Comparison of ENCODE assay signal across 1 cellular context in the genomic region with DNA sequence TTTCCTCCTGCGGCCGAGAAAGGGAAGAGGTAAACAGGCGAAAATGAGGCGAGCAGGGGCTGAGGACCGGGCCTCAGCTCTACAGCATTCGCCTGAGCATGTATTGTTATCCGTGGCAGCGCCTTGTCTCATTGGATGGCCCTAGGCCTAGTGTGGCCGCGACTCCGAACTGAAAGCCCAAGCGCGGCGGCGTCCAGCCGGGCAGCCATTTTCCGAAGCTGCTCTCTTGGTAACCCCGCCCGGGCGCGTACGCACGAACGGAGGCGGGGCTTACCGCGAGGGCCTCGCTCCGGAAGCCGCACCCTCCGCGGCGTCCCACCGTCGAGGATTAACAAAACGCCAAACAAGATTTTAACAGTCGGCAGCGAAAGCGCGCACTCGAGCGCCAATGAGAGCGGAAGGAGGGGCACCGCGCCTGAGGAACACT.
TF ChIP-seq lines count a peak whose summit lies in the region.

No MANE protein-coding gene starts in this region.

TF ChIP-seq in HEK293, 187 proteins besides CTCF, POLR2A, EP300 and RAD21 (continued from another document and continues in another):
- TF ChIP-seq, protein P1, sequence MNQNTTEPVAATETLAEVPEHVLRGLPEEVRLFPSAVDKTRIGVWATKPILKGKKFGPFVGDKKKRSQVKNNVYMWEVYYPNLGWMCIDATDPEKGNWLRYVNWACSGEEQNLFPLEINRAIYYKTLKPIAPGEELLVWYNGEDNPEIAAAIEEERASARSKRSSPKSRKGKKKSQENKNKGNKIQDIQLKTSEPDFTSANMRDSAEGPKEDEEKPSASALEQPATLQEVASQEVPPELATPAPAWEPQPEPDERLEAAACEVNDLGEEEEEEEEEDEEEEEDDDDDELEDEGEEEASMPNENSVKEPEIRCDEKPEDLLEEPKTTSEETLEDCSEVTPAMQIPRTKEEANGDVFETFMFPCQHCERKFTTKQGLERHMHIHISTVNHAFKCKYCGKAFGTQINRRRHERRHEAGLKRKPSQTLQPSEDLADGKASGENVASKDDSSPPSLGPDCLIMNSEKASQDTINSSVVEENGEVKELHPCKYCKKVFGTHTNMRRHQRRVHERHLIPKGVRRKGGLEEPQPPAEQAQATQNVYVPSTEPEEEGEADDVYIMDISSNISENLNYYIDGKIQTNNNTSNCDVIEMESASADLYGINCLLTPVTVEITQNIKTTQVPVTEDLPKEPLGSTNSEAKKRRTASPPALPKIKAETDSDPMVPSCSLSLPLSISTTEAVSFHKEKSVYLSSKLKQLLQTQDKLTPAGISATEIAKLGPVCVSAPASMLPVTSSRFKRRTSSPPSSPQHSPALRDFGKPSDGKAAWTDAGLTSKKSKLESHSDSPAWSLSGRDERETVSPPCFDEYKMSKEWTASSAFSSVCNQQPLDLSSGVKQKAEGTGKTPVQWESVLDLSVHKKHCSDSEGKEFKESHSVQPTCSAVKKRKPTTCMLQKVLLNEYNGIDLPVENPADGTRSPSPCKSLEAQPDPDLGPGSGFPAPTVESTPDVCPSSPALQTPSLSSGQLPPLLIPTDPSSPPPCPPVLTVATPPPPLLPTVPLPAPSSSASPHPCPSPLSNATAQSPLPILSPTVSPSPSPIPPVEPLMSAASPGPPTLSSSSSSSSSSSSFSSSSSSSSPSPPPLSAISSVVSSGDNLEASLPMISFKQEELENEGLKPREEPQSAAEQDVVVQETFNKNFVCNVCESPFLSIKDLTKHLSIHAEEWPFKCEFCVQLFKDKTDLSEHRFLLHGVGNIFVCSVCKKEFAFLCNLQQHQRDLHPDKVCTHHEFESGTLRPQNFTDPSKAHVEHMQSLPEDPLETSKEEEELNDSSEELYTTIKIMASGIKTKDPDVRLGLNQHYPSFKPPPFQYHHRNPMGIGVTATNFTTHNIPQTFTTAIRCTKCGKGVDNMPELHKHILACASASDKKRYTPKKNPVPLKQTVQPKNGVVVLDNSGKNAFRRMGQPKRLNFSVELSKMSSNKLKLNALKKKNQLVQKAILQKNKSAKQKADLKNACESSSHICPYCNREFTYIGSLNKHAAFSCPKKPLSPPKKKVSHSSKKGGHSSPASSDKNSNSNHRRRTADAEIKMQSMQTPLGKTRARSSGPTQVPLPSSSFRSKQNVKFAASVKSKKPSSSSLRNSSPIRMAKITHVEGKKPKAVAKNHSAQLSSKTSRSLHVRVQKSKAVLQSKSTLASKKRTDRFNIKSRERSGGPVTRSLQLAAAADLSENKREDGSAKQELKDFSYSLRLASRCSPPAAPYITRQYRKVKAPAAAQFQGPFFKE (tag by site-specific recombination; IDR thresholded peaks at IDR 0.05; ENCODE audit: borderline replicate concordance), result no peak
- TF ChIP-seq YY1 (tag by site-specific recombination; IDR thresholded peaks at IDR 0.05), result peak; percentile 96
- no peak for TF ChIP-seq ZBTB1 (tag by site-specific recombination; IDR thresholded peaks at IDR 0.05)
- no peak for TF ChIP-seq GLI2 (tag by site-specific recombination; IDR thresholded peaks at IDR 0.05; ENCODE audit: borderline replicate concordance, low read depth)
- TF ChIP-seq ZNF19 (tag by site-specific recombination; IDR thresholded peaks at IDR 0.05; ENCODE audit: low read depth), result no peak
- TF ChIP-seq ZBTB8A (tag by site-specific recombination; IDR thresholded peaks at IDR 0.05), result no peak
- TF ChIP-seq, protein P2, sequence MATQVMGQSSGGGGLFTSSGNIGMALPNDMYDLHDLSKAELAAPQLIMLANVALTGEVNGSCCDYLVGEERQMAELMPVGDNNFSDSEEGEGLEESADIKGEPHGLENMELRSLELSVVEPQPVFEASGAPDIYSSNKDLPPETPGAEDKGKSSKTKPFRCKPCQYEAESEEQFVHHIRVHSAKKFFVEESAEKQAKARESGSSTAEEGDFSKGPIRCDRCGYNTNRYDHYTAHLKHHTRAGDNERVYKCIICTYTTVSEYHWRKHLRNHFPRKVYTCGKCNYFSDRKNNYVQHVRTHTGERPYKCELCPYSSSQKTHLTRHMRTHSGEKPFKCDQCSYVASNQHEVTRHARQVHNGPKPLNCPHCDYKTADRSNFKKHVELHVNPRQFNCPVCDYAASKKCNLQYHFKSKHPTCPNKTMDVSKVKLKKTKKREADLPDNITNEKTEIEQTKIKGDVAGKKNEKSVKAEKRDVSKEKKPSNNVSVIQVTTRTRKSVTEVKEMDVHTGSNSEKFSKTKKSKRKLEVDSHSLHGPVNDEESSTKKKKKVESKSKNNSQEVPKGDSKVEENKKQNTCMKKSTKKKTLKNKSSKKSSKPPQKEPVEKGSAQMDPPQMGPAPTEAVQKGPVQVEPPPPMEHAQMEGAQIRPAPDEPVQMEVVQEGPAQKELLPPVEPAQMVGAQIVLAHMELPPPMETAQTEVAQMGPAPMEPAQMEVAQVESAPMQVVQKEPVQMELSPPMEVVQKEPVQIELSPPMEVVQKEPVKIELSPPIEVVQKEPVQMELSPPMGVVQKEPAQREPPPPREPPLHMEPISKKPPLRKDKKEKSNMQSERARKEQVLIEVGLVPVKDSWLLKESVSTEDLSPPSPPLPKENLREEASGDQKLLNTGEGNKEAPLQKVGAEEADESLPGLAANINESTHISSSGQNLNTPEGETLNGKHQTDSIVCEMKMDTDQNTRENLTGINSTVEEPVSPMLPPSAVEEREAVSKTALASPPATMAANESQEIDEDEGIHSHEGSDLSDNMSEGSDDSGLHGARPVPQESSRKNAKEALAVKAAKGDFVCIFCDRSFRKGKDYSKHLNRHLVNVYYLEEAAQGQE (tag by site-specific recombination; IDR thresholded peaks at IDR 0.05), result peak; percentile 59
- no peak for TF ChIP-seq BCL11A (tag by site-specific recombination; IDR thresholded peaks at IDR 0.05; ENCODE audit: low read depth)
- no peak for TF ChIP-seq ZFP3 (tag by site-specific recombination; IDR thresholded peaks at IDR 0.05; ENCODE audit: low read depth)
- TF ChIP-seq ZNF549 (tag by site-specific recombination; IDR thresholded peaks at IDR 0.05), result no peak
- TF ChIP-seq ZNF629 (tag by site-specific recombination; IDR thresholded peaks at IDR 0.05), result no peak
- no peak for TF ChIP-seq ZNF366 (tag by site-specific recombination; conservative IDR thresholded peaks at IDR 0.05)
- no peak for TF ChIP-seq ZNF571 (tag by site-specific recombination; IDR thresholded peaks at IDR 0.05)
- TF ChIP-seq ZNF776 (tag by site-specific recombination; IDR thresholded peaks at IDR 0.05; ENCODE audit: borderline replicate concordance), result no peak
- no peak for TF ChIP-seq HOXA7 (CRISPR knock-in tag; IDR thresholded peaks at IDR 0.05; ENCODE audit: borderline replicate concordance)
- TF ChIP-seq ZNF37A (tag by site-specific recombination; IDR thresholded peaks at IDR 0.05), result no peak
- no peak for TF ChIP-seq RBAK (tag by site-specific recombination; IDR thresholded peaks at IDR 0.05)
- TF ChIP-seq ZNF175 (tag by site-specific recombination; IDR thresholded peaks at IDR 0.05), result no peak
- TF ChIP-seq ZNF510 (tag by site-specific recombination; IDR thresholded peaks at IDR 0.05; ENCODE audit: insufficient replicate concordance), result no peak
- peak; percentile 72; the same call in 1 of the 2 replicates for TF ChIP-seq YY2 (tag by site-specific recombination; IDR thresholded peaks at IDR 0.05)
- TF ChIP-seq, protein P3, sequence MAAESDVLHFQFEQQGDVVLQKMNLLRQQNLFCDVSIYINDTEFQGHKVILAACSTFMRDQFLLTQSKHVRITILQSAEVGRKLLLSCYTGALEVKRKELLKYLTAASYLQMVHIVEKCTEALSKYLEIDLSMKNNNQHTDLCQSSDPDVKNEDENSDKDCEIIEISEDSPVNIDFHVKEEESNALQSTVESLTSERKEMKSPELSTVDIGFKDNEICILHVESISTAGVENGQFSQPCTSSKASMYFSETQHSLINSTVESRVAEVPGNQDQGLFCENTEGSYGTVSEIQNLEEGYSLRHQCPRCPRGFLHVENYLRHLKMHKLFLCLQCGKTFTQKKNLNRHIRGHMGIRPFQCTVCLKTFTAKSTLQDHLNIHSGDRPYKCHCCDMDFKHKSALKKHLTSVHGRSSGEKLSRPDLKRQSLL (tag by site-specific recombination; IDR thresholded peaks at IDR 0.05), result no peak
- TF ChIP-seq, protein P4, sequence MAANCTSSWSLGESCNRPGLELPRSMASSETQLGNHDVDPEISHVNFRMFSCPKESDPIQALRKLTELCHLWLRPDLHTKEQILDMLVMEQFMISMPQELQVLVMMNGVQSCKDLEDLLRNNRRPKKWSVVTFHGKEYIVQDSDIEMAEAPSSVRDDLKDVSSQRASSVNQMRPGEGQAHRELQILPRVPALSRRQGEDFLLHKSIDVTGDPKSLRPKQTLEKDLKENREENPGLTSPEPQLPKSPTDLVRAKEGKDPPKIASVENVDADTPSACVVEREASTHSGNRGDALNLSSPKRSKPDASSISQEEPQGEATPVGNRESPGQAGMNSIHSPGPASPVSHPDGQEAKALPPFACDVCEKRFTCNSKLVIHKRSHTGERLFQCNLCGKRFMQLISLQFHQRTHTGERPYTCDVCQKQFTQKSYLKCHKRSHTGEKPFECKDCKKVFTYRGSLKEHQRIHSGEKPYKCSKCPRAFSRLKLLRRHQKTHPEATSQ (tag by site-specific recombination; IDR thresholded peaks at IDR 0.05), result no peak
- TF ChIP-seq ZNF645 (tag by site-specific recombination; IDR thresholded peaks at IDR 0.05), result no peak
- peak; percentile 53; the same call in 1 of the 2 replicates for TF ChIP-seq ZBTB20 (tag by site-specific recombination; IDR thresholded peaks at IDR 0.05)
- TF ChIP-seq, protein P5, sequence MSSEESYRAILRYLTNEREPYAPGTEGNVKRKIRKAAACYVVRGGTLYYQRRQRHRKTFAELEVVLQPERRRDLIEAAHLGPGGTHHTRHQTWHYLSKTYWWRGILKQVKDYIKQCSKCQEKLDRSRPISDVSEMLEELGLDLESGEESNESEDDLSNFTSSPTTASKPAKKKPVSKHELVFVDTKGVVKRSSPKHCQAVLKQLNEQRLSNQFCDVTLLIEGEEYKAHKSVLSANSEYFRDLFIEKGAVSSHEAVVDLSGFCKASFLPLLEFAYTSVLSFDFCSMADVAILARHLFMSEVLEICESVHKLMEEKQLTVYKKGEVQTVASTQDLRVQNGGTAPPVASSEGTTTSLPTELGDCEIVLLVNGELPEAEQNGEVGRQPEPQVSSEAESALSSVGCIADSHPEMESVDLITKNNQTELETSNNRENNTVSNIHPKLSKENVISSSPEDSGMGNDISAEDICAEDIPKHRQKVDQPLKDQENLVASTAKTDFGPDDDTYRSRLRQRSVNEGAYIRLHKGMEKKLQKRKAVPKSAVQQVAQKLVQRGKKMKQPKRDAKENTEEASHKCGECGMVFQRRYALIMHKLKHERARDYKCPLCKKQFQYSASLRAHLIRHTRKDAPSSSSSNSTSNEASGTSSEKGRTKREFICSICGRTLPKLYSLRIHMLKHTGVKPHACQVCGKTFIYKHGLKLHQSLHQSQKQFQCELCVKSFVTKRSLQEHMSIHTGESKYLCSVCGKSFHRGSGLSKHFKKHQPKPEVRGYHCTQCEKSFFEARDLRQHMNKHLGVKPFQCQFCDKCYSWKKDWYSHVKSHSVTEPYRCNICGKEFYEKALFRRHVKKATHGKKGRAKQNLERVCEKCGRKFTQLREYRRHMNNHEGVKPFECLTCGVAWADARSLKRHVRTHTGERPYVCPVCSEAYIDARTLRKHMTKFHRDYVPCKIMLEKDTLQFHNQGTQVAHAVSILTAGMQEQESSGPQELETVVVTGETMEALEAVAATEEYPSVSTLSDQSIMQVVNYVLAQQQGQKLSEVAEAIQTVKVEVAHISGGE (tag by site-specific recombination; conservative IDR thresholded peaks at IDR 0.05; ENCODE audit: low read depth), result peak; percentile 36
- TF ChIP-seq ZFP69B (tag by site-specific recombination; IDR thresholded peaks at IDR 0.05), result no peak
- TF ChIP-seq INSM2 (tag by site-specific recombination; IDR thresholded peaks at IDR 0.05), result no peak
- TF ChIP-seq ZNF600 (tag by site-specific recombination; IDR thresholded peaks at IDR 0.05), result no peak
- no peak for TF ChIP-seq BCL6B (tag by site-specific recombination; IDR thresholded peaks at IDR 0.05)
- no peak for TF ChIP-seq ZNF239 (tag by site-specific recombination; IDR thresholded peaks at IDR 0.05)
- no peak for TF ChIP-seq ZNF473 (tag by site-specific recombination; IDR thresholded peaks at IDR 0.05)
- TF ChIP-seq ZNF169 (tag by site-specific recombination; IDR thresholded peaks at IDR 0.05), result no peak
- TF ChIP-seq ZNF670 (tag by site-specific recombination; IDR thresholded peaks at IDR 0.05; ENCODE audit: low read depth), result no peak
- TF ChIP-seq ZNF626 (tag by site-specific recombination; IDR thresholded peaks at IDR 0.05), result no peak
